ENCODE assay signal across 8 cellular contexts in the genomic region with DNA sequence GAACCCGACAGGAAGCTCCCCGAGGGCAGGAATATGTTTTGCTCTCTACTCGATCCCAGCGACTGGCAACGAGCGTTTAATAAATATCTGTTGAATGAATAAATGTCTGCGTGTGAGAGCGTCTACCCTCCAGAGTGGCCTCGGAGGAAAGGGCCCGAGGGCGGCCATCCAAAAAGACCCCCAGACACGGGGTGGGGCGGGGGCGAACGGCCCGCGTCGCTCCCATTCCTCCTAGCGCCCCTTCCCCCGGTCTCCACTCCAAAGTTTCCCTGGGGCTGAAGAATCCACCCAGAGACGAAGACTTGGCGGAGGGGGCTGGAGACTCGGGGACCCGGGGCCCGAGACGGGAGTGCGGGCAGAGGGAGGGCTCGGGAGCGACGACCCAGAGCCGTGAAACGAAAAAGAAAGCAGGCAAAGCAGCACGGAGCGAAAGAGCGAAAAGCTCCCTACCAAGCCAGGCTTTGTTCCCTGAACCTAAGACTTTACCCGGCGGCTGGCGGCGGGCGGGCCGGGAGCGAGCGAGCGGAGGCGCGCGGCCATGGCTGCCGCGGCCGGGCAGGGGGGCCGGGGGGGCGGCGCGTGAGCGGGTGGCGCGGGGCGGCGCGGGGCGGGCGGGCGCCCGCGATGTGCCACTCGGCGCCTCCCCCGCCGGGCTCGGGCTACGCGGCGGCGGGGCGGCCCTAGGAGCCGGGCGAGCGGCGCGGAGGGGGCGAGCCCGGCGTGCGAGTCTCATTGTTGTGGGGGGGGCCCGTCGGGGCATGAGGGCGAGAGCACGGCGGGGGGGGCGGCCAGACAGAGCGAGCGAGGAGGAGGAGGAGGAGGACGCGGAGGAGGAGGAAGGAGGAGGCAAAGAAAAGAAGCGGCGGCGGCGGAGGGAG. TPM values are rescaled to one million over a fixed set of nuclear protein-coding genes. Genes with fewer than 3 reads are reported as not detected.
DNase-seq lines count a peak whose midpoint lies in the region; ATAC-seq and TF ChIP-seq lines count a peak whose summit lies in the region.

A gene (plus strand): TSS at position 629 of the 878 bp plus-strand sequence. CDS start 360 bp downstream, outside the sequence.

- H3K36me3 ChIP-seq in fibroblast of lung (ENCODE audit: control insufficient read depth, insufficient read depth, low read length) = peaks cover 2% of the 10 kb centered on the region

- H3K4me3 Mint-ChIP-seq in activated T-helper 2 cell treated with anti-CD3 and anti-CD28 coated beads, Interferon-gamma antibody, Interleukin-2, Interleukin-4, amounts not matched to agents 10 μg/mL and 5 μg/mL and 100 μg/mL, durations not matched to agents 14 hours and 24 hours and 36 hours (ENCODE audit: low read depth) = peak within 1 kb of the TSS; percentile 96

- H3K4me1 Mint-ChIP-seq in activated T-helper 2 cell treated with anti-CD3 and anti-CD28 coated beads, Interferon-gamma antibody, Interleukin-2, Interleukin-4, amounts not matched to agents 10 μg/mL and 5 μg/mL and 100 μg/mL, durations not matched to agents 14 hours and 24 hours and 36 hours (ENCODE audit: low read depth) = peaks cover 45% of the 10 kb centered on the region

- no peaks in the 10 kb centered on the region for H3K27me3 ChIP-seq in fibroblast of lung (ENCODE audit: control insufficient read depth, insufficient read depth, low read length)

- H3K4me2 ChIP-seq in fibroblast of lung (ENCODE audit: extremely low read depth, insufficient read depth, low read length) = peak within 1 kb of the TSS; percentile 89

- DNase-seq in DMS 273 (lab: John Stamatoyannopoulos, UW; ENCODE audit: unreplicated experiment) (peak; percentile 92), KG1 (lab: John Stamatoyannopoulos, UW) (peak; percentile 38), RWPE1 (ENCODE audit: low spot score) (peak; percentile 74), fibroblast of lung (ENCODE audit: low read depth in 2 of 2) (peak; percentile 69 to 78), myocyte (ENCODE audit: low read depth) (peak; percentile 81)
- peak; percentile 71 for DNase-seq in activated T-helper 2 cell treated with anti-CD3 and anti-CD28 coated beads, Interferon-gamma antibody, Interleukin-2, Interleukin-4, amounts not matched to agents 10 μg/mL and 5 μg/mL and 100 μg/mL, durations not matched to agents 14 hours and 24 hours and 36 hours (ENCODE audit: low spot score)
- DNase-seq in stimulated activated naive CD4-positive, alpha-beta T cell (lab: John Stamatoyannopoulos, UW) = peak; percentile 73 to 84 (median 78)

- H3K4me1 ChIP-seq in fibroblast of lung (ENCODE audit: control insufficient read depth, extremely low read depth, insufficient read depth, low read length) = peaks cover 9% of the 10 kb centered on the region

- H2AFZ ChIP-seq in fibroblast of lung (ENCODE audit: low read length) = peak within 1 kb of the TSS; percentile 77

- H4K20me1 ChIP-seq in fibroblast of lung (ENCODE audit: control insufficient read depth, extremely low read depth, insufficient read depth, low read length) = no peaks in the 10 kb centered on the region

- intact Hi-C loops in activated T-helper 2 cell treated with anti-CD3 and anti-CD28 coated beads, Interferon-gamma antibody, Interleukin-2, Interleukin-4, amounts not matched to agents 10 μg/mL and 5 μg/mL and 100 μg/mL, durations not matched to agents 14 hours and 24 hours and 36 hours (cut with micrococcal nuclease) = loop anchor here (5.0 kb wide), 2 partner anchors 147 to 167 kb away; a partner anchor contains a TSS

- H3K27ac ChIP-seq in RWPE1 (peak within 1 kb of the TSS; percentile 93), fibroblast of lung (ENCODE audit: insufficient read depth, low read length) (peak within 1 kb of the TSS; percentile 70)

- H3K79me2 ChIP-seq in fibroblast of lung (ENCODE audit: control insufficient read depth, insufficient read depth, low read length) = peaks cover 2% of the 10 kb centered on the region

- no peaks in the 10 kb centered on the region for H3K27me3 Mint-ChIP-seq in activated T-helper 2 cell treated with anti-CD3 and anti-CD28 coated beads, Interferon-gamma antibody, Interleukin-2, Interleukin-4, amounts not matched to agents 10 μg/mL and 5 μg/mL and 100 μg/mL, durations not matched to agents 14 hours and 24 hours and 36 hours (ENCODE audit: low read depth)

- peak within 1 kb of the TSS; percentile 66 for H3K9ac ChIP-seq in fibroblast of lung (ENCODE audit: insufficient read depth, low read length)

- H3K36me3 Mint-ChIP-seq in activated T-helper 2 cell treated with anti-CD3 and anti-CD28 coated beads, Interferon-gamma antibody, Interleukin-2, Interleukin-4, amounts not matched to agents 10 μg/mL and 5 μg/mL and 100 μg/mL, durations not matched to agents 14 hours and 24 hours and 36 hours (ENCODE audit: low read depth) = peaks cover 43% of the 10 kb centered on the region

- CTCF ChIA-PET in RWPE1 (lab: Yijun Ruan, JAX) = interaction anchor here (0.6 to 2.1 kb wide), 5 partner anchors 10 to 926 kb away, joined by 3 to 10 read pairs (median 3); a partner anchor contains a TSS

- POLR2A ChIA-PET in RWPE1 (lab: Yijun Ruan, JAX; ENCODE audit: low non-redundant PET) = no interaction called here

- H3K9me3 ChIP-seq in fibroblast of lung (ENCODE audit: control insufficient read depth, insufficient read depth, low read depth, low read length) = no peaks in the 10 kb centered on the region

- peaks cover 5% of the 10 kb centered on the region for H3K9me3 Mint-ChIP-seq in activated T-helper 2 cell treated with anti-CD3 and anti-CD28 coated beads, Interferon-gamma antibody, Interleukin-2, Interleukin-4, amounts not matched to agents 10 μg/mL and 5 μg/mL and 100 μg/mL, durations not matched to agents 14 hours and 24 hours and 36 hours

- no peak for ATAC-seq in HG03457 (IDR thresholded peaks at IDR 0.05; ENCODE audit: unreplicated experiment)

- no peak for TF ChIP-seq CTCF in RWPE1 (conservative IDR thresholded peaks at IDR 0.05; ENCODE audit: low read depth)
- no peak for TF ChIP-seq CTCF in fibroblast of lung (conservative IDR thresholded peaks at IDR 0.05 in 1 of 2, IDR thresholded peaks at IDR 0.05 in 1 of 2; ENCODE audit: low read depth in 1 of 2, low read length in 2 of 2)

- peak within 1 kb of the TSS; percentile 68 to 81 (median 73) for H3K4me3 ChIP-seq in fibroblast of lung (replicated peaks in 1 of 4; ENCODE audit: control extremely low read depth in 1 of 4, insufficient read depth in 1 of 4, low read depth in 3 of 4, low read length in 4 of 4)

- H3K27ac Mint-ChIP-seq in activated T-helper 2 cell treated with anti-CD3 and anti-CD28 coated beads, Interferon-gamma antibody, Interleukin-2, Interleukin-4, amounts not matched to agents 10 μg/mL and 5 μg/mL and 100 μg/mL, durations not matched to agents 14 hours and 24 hours and 36 hours = peak within 1 kb of the TSS; percentile 99

RNA-seq across cellular contexts. Expression of the gene that starts here (rescaled TPM):
- 211 and 213 TPM in 2 replicates for total RNA-seq in activated T-helper 2 cell treated with anti-CD3 and anti-CD28 coated beads, Interferon-gamma antibody, Interleukin-2, Interleukin-4, amounts not matched to agents 10 μg/mL and 5 μg/mL and 100 μg/mL, durations not matched to agents 14 hours and 24 hours and 36 hours
- total RNA-seq in fibroblast of lung = 17.7 and 20.0 TPM in 2 replicates
- polyA plus RNA-seq in fibroblast of lung = 14.3 and 15.4 TPM in 2 replicates
- polyA plus RNA-seq in fibroblast of lung (2012) = 14.2 and 18.2 TPM in 2 replicates
- polyA minus RNA-seq in fibroblast of lung (ENCODE audit: low replicate concordance) = 17.6 and 34.5 TPM in 2 replicates
- total RNA-seq in myocyte = 42.7 and 54.6 TPM in 2 replicates
- 59.5 TPM for polyA plus RNA-seq in myocyte (2012)

Comparison
In these comparisons a context has a peak if more than half of its experiments do, and no peak if none do; other contexts are left out.
1. DNase-seq: peak in every context shown above with its lines; median percentile 92 in DMS 273; 81 in myocyte; 78 in stimulated activated naive CD4-positive, alpha-beta T cell; 74 in RWPE1; 74 in fibroblast of lung; 71 in activated T-helper 2 cell treated with anti-CD3 and anti-CD28 coated beads, Interferon-gamma antibody, Interleukin-2, Interleukin-4, amounts not matched to agents 10 μg/mL and 5 μg/mL and 100 μg/mL, durations not matched to agents 14 hours and 24 hours and 36 hours; 38 in KG1.